ENCODE assay signal across 8 cellular contexts in the genomic region with DNA sequence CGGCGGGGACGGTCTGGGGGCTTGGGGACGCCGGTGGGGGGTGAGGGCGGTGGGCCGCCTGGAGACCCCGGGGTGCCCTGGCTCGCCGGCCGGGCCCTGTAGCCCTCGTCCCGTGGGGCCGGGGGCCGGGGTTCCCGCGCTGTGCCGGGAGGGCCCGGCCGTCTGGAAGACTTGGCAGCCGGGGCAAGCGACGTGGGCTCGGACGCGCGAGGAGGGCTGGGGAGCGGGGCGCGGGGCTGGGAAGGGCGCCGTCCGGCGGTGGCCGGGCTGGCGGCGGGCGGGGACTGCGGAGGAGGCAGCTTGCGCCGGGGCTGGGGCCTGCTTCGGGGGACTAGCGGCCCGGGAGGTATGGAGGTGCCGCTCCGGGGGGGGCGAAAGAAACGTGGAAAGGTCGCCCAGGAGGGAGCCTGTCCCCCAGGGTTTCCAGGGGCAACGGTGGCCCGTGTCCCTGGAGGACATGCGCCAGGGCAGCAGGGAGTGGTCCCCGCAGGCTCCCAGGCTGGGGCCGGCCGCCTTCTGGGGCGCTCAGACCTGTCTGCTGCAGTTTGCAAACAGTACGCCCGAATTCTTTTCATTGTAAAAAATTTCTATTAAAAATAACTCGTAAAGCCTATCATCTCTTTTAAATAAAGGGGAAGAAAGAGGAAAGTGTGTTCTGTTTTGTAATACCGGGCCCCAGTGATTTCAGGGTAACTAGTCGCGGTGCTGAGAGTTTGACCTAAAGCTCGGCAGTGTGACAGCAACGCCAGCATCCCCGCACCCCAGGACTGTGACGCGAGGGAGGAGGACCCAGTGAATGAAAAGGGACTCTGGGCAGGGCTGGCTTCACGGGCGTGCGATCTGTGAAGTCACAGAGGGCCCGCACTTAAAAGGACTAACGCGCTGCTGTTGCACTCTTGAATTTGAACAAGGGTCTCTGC. TPM values are rescaled to one million over a fixed set of nuclear protein-coding genes. Genes with fewer than 3 reads are reported as not detected.
DNase-seq lines count a peak whose midpoint lies in the region; ATAC-seq and TF ChIP-seq lines count a peak whose summit lies in the region.

No MANE protein-coding gene starts in this region.

- H3K27ac ChIP-seq in heart right ventricle = peak overlapping the region; percentile 96 to 100 (median 98)
- H3K27ac ChIP-seq in uterus = peak overlapping the region; percentile 87 to 93

- in situ Hi-C loops in SK-MEL-5 (cut with HindIII; ENCODE audit: low pct_unique_long_range_greater_than_20kb, low sequenced_read_pairs) = no loop called here

- peaks cover 0 to 40% (median 25%) of the 10 kb centered on the region in 9 donors for H3K4me1 ChIP-seq in heart right ventricle
- H3K4me1 ChIP-seq in uterus = no peaks in the 10 kb centered on the region

- TF ChIP-seq CTCF in heart right ventricle (IDR thresholded peaks at IDR 0.05) (peak in 5 of 9 donors; percentile 11 to 44 (median 26)), uterus (IDR thresholded peaks at IDR 0.05) (peak in 1 of 4 experiments; percentile 30)

- H3K27me3 ChIP-seq in heart right ventricle (no peaks in the 10 kb centered on the region), uterus (no peaks in the 10 kb centered on the region)

- H3K4me1 Mint-ChIP-seq in activated naive CD8-positive, alpha-beta T cell treated with anti-CD3 and anti-CD28 coated beads, Interleukin-2, amount 10 ng/mL, durations not matched to agents 7 days and 5 days = peaks cover 25% of the 10 kb centered on the region

- H3K36me3 Mint-ChIP-seq in activated naive CD8-positive, alpha-beta T cell treated with anti-CD3 and anti-CD28 coated beads, Interleukin-2, amount 10 ng/mL, durations not matched to agents 7 days and 5 days = no peaks in the 10 kb centered on the region

- 3% methylated on average over 68 to 72 of the region's 73 CpGs for WGBS in heart right ventricle, 2 donors

- no peaks in the 10 kb centered on the region for H3K9me3 ChIP-seq in heart right ventricle
- H3K9me3 ChIP-seq in uterus = no peaks in the 10 kb centered on the region

- peak in 1 of 2 donors; percentile 18 for TF ChIP-seq POLR2A in uterus (IDR thresholded peaks at IDR 0.05)

- H3K27me3 Mint-ChIP-seq in activated naive CD8-positive, alpha-beta T cell treated with anti-CD3 and anti-CD28 coated beads, Interleukin-2, amount 10 ng/mL, durations not matched to agents 7 days and 5 days = peaks cover 7% of the 10 kb centered on the region

- ATAC-seq in HG03378 (IDR thresholded peaks at IDR 0.05; ENCODE audit: unreplicated experiment) (peak; percentile 35), heart right ventricle (peak; percentile 66 to 82 (median 78))
- ATAC-seq in activated naive CD8-positive, alpha-beta T cell treated with anti-CD3 and anti-CD28 coated beads, Interleukin-2, amount 10 ng/mL, durations not matched to agents 7 days and 5 days (ENCODE audit: low read depth) = peak; percentile 35

- DNase-seq in Ammon's horn (ENCODE audit: low spot score) (peak; percentile 77), GM19240 (ENCODE audit: insufficient read length, low spot score) (peak; percentile 4), SK-MEL-5 (ENCODE audit: low read depth, low spot score) (peak; percentile 39), heart right ventricle (peak; percentile 81 to 88), pons (ENCODE audit: low spot score) (peak; percentile 77), uterus (peak; percentile 50 to 58)
- peak; percentile 62 for DNase-seq in activated naive CD8-positive, alpha-beta T cell treated with anti-CD3 and anti-CD28 coated beads, Interleukin-2, amount 10 ng/mL, durations not matched to agents 7 days and 5 days

- H3K4me3 ChIP-seq in heart right ventricle (peak overlapping the region; percentile 66 to 94 (median 85)), uterus (peak overlapping the region; percentile 54 to 75)

- peak overlapping the region; percentile 90 for H3K27ac Mint-ChIP-seq in activated naive CD8-positive, alpha-beta T cell treated with anti-CD3 and anti-CD28 coated beads, Interleukin-2, amount 10 ng/mL, durations not matched to agents 7 days and 5 days

- H3K4me3 Mint-ChIP-seq in activated naive CD8-positive, alpha-beta T cell treated with anti-CD3 and anti-CD28 coated beads, Interleukin-2, amount 10 ng/mL, durations not matched to agents 7 days and 5 days = peak overlapping the region; percentile 90

- intact Hi-C loops in heart right ventricle (cut with DNase I) = loop anchor here in 8 of 10 donors (1.0 to 10.0 kb wide), 10 partner anchors 62 to 145 kb away; no protein-coding TSS in a partner anchor
- intact Hi-C loops in uterus (cut with DNase I; ENCODE audit: low total_unique reads) = no loop called here

- H3K36me3 ChIP-seq in heart right ventricle = no peaks in the 10 kb centered on the region
- H3K36me3 ChIP-seq in uterus = no peaks in the 10 kb centered on the region

- no peaks in the 10 kb centered on the region for H3K9me3 Mint-ChIP-seq in activated naive CD8-positive, alpha-beta T cell treated with anti-CD3 and anti-CD28 coated beads, Interleukin-2, amount 10 ng/mL, durations not matched to agents 7 days and 5 days

- POLR2A ChIA-PET in activated naive CD8-positive, alpha-beta T cell treated with anti-CD3 and anti-CD28 coated beads, Interleukin-2, amount 10 ng/mL, durations not matched to agents 7 days and 5 days (lab: Charles Lee) = interaction anchor here (0.6 to 1.6 kb wide), 3 partner anchors 44 to 507 kb away, joined by 3 to 4 read pairs (median 4); no protein-coding TSS in a partner anchor

RNA-seq across cellular contexts. Expression of a gene that starts 0.8 kb away (rescaled TPM):
- total RNA-seq in SK-MEL-5 (2014; rRNA removed; shearing (Covaris generic)) = 32.7 and 35.0 TPM in 2 replicates
- polyA plus RNA-seq in SK-MEL-5 (2015; cell fraction: cytosol; rRNA removed) = 59.4 and 82.4 TPM in 2 replicates
- 6.4 and 17.6 TPM in 2 replicates for polyA plus RNA-seq in SK-MEL-5 (2015; cell fraction: nucleus; rRNA removed)
- 10 to 100 TPM; 52.4 to 55.5 TPM for total RNA-seq in activated naive CD8-positive, alpha-beta T cell treated with anti-CD3 and anti-CD28 coated beads, Interleukin-2, amount 10 ng/mL, durations not matched to agents 7 days and 5 days
- 100 to 1,000 TPM; 155 to 256 (median 215) TPM for total RNA-seq in heart right ventricle
- 10 to 100 TPM; 51.0 to 54.3 TPM for polyA plus RNA-seq in heart right ventricle
- total RNA-seq in uterus = 10 to 100 TPM in 3 of 4 donors, 1 to 10 TPM in 1; 2.9 to 47.7 (median 26.9) TPM

Comparison
In these comparisons a context has a peak if more than half of its experiments do, and no peak if none do; other contexts are left out.
1. Peak in every context shown above with its lines: DNase-seq, ATAC-seq, H3K4me3 ChIP-seq and H3K27ac ChIP-seq.
2. DNase-seq: peak in every context shown above with its lines; median percentile 84 in heart right ventricle; 77 in Ammon's horn; 77 in pons; 62 in activated naive CD8-positive, alpha-beta T cell treated with anti-CD3 and anti-CD28 coated beads, Interleukin-2, amount 10 ng/mL, durations not matched to agents 7 days and 5 days; 54 in uterus; 39 in SK-MEL-5; 4 in GM19240.